Comparison of ENCODE assay signal across 8 cellular contexts in genomic region chr11:76443254-76443935, GRCh38. TPM values are rescaled to one million over a fixed set of nuclear protein-coding genes. Genes with fewer than 3 reads are reported as not detected.
DNase-seq lines count a peak whose midpoint lies in the region; ATAC-seq and TF ChIP-seq lines count a peak whose summit lies in the region.

No MANE protein-coding gene starts in this region.

- ATAC-seq in activated naive CD8-positive, alpha-beta T cell treated with anti-CD3 and anti-CD28 coated beads, Interleukin-2, amount 50 U/mL, for 24 hours, result no peak
- ATAC-seq in left lung (no peak), HG02870 (IDR thresholded peaks at IDR 0.05; ENCODE audit: unreplicated experiment) (no peak)

- intact Hi-C loops in left lung (cut with DNase I) (loop anchor here in 1 of 2 donors (10.0 kb wide), 1 partner anchor 69 kb away; no protein-coding TSS in a partner anchor), transverse colon (cut with DNase I; ENCODE audit: low total_unique reads) (loop anchor here (10.0 kb wide), 1 partner anchor 1059 kb away; no protein-coding TSS in a partner anchor)

- peaks cover 0 to 7% of the 10 kb centered on the region in 2 donors for H3K36me3 ChIP-seq in left lung
- H3K36me3 ChIP-seq in transverse colon, result peaks cover 0 to 10% (median 0%) of the 10 kb centered on the region in 4 donors

- peak overlapping the region; percentile 100 for H3K27ac Mint-ChIP-seq in activated naive CD8-positive, alpha-beta T cell treated with anti-CD3 and anti-CD28 coated beads, Interleukin-2, amount 50 U/mL, for 24 hours

- no peaks in the 10 kb centered on the region for H3K27me3 Mint-ChIP-seq in activated naive CD8-positive, alpha-beta T cell treated with anti-CD3 and anti-CD28 coated beads, Interleukin-2, amount 50 U/mL, for 24 hours

- H3K27ac ChIP-seq in left lung, result no peak overlapping the region
- peak overlapping the region; percentile 93 to 97 (median 94) for H3K27ac ChIP-seq in transverse colon

- WGBS in transverse colon (ENCODE audit: low coverage in 1 of 2), 2 donors, result 22 to 29% methylated on average over 6 to 8 of the region's 8 CpGs

- no peak for TF ChIP-seq POLR2A in transverse colon (IDR thresholded peaks at IDR 0.05)

- H3K4me3 Mint-ChIP-seq in activated naive CD8-positive, alpha-beta T cell treated with anti-CD3 and anti-CD28 coated beads, Interleukin-2, amount 50 U/mL, for 24 hours, result peak overlapping the region; percentile 99

- no peak for TF ChIP-seq EP300 in transverse colon (IDR thresholded peaks at IDR 0.05; ENCODE audit: low read depth)

- H3K9me3 Mint-ChIP-seq in activated naive CD8-positive, alpha-beta T cell treated with anti-CD3 and anti-CD28 coated beads, Interleukin-2, amount 50 U/mL, for 24 hours, result no peaks in the 10 kb centered on the region

- DNase-seq in stimulated activated CD4-positive, alpha-beta T cell treated with anti-CD3 and anti-CD28 coated beads, Interleukin-15, amount 100 ng/mL, for 24 hours, result peak; percentile 8
- no peak for DNase-seq in stimulated activated CD4-positive, alpha-beta T cell treated with anti-CD3 and anti-CD28 coated beads, Interleukin-2, amount 100 ng/mL, for 24 hours
- DNase-seq in activated naive CD8-positive, alpha-beta T cell treated with anti-CD3 and anti-CD28 coated beads, Interleukin-2, amount 50 U/mL, for 24 hours, result no peak
- DNase-seq in left lung (no peak), transverse colon (no peak), NCI-H526 (lab: John Stamatoyannopoulos, UW) (no peak)
- no peak for DNase-seq in effector CD8-positive, alpha-beta T cell (lab: John Stamatoyannopoulos, UW)

- in situ Hi-C loops in transverse colon (cut with MboI; ENCODE audit: low pct_ligation_motif_present in 1 of 4, low pct_unique_long_range_greater_than_20kb in 1 of 4, low sequenced_read_pairs in 3 of 4), result no loop called here

- H3K36me3 Mint-ChIP-seq in activated naive CD8-positive, alpha-beta T cell treated with anti-CD3 and anti-CD28 coated beads, Interleukin-2, amount 50 U/mL, for 24 hours (ENCODE audit: low read depth), result peaks cover 36% of the 10 kb centered on the region

- no peak for TF ChIP-seq CTCF in left lung (IDR thresholded peaks at IDR 0.05)
- no peak for TF ChIP-seq CTCF in transverse colon (IDR thresholded peaks at IDR 0.05)

- H3K4me1 ChIP-seq in left lung (peaks cover 10 to 25% of the 10 kb centered on the region in 2 donors), transverse colon (peaks cover 6 to 26% (median 17%) of the 10 kb centered on the region in 4 donors)

- peaks cover 28% of the 10 kb centered on the region for H3K4me1 Mint-ChIP-seq in activated naive CD8-positive, alpha-beta T cell treated with anti-CD3 and anti-CD28 coated beads, Interleukin-2, amount 50 U/mL, for 24 hours

- H3K9me3 ChIP-seq in left lung (no peaks in the 10 kb centered on the region), transverse colon (no peaks in the 10 kb centered on the region)

- no peaks in the 10 kb centered on the region for H3K27me3 ChIP-seq in left lung
- H3K27me3 ChIP-seq in transverse colon, result no peaks in the 10 kb centered on the region

- H3K4me3 ChIP-seq in left lung (peak overlapping the region; percentile 98 to 99), transverse colon (peak overlapping the region; percentile 39 to 99 (median 94))

RNA-seq across cellular contexts. Expression of gene EMSY, which starts 1.4 kb away (rescaled TPM):
- total RNA-seq in left lung (10 to 100 TPM; 18.2 to 24.8 TPM), transverse colon (10 to 100 TPM; 35.7 to 79.6 (median 43.8) TPM)

Comparison
In these comparisons a context has a peak if more than half of its experiments do, and no peak if none do; other contexts are left out.
1. H3K27ac ChIP-seq: peak in transverse colon (4 of 4); none in left lung (0 of 2).